13 cellular contexts compared by ENCODE assay signal in the genomic region with DNA sequence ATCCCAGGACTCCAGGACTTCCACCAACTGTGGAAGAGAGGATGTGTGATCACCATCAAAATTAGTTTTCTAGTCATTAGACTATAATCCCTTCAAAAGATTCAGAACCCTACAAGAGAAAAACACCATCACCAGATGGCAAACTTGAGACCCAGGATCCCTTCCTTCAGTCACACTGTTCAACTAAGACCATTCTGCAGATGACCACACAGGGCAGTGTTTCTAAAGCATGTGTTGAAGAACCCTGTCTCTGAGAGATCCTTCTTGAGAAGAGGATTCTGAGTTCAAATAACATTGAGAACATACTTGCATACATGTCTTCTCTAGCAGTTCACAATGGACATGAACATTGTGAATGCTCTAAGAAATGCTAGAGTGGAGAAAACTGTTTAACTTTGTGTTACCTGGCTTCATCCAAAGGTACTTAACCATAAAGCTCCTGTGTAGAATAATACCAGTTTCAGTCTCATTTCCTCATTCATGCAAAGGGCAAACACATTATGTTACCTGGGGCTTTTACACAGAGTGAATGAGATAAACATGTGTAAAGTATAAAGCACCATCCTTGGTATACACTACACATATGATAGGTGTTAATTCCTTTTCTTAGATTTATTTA. TPM values are rescaled to one million over a fixed set of nuclear protein-coding genes. Genes with fewer than 3 reads are reported as not detected.
DNase-seq lines count a peak whose midpoint lies in the region; ATAC-seq and TF ChIP-seq lines count a peak whose summit lies in the region.
"Had no signal": no experiment of that assay in that cellular context is flagged by ENCODE, and none has a peak within 500 bp of the region (broad histone marks: within the 10 kb centered on the region; RNA-seq: fewer than 3 reads in every experiment).

No MANE protein-coding gene starts in this region.

- peaks cover 12% of the 10 kb centered on the region for H3K79me2 ChIP-seq in hepatocyte

- DNase-seq in WERI-Rb-1: no peak
- no peak for DNase-seq in hepatocyte (ENCODE audit: low spot score)
- DNase-seq in stimulated activated CD4-positive, alpha-beta T cell treated with anti-CD3 and anti-CD28 coated beads, Interleukin-15, amount 100 ng/mL, for 24 hours: no peak
- no peak for DNase-seq in midbrain (lab: John Stamatoyannopoulos, UW)
- DNase-seq in NCI-H345 (lab: John Stamatoyannopoulos, UW): no peak
- DNase-seq: activated CD4-positive, CD25-positive, alpha-beta regulatory T cell treated with anti-CD3 and anti-CD28 coated beads, Interleukin-2, amount 50 U/mL, for 72 hours; activated naive CD8-positive, alpha-beta T cell treated with anti-CD3 and anti-CD28 coated beads for 36 hours; NCI-H1105 treated with DMSO at 0.1 percent for 48 hours; posterior cingulate gyrus had no signal

- ATAC-seq in GM18508 (IDR thresholded peaks at IDR 0.05; ENCODE audit: insufficient read depth, unreplicated experiment) (peak; percentile 73), GM21423 (IDR thresholded peaks at IDR 0.05; ENCODE audit: unreplicated experiment) (peak; percentile 83), HG03066 (IDR thresholded peaks at IDR 0.05; ENCODE audit: low read depth, unreplicated experiment) (peak; percentile 68)

- TF ChIP-seq CTCF in WERI-Rb-1 (IDR thresholded peaks at IDR 0.05; ENCODE audit: low read depth, low read length): 0 out of 2 replicates have a peak, but pooled peaks have one; percentile 9
- TF ChIP-seq CTCF in hepatocyte (IDR thresholded peaks at IDR 0.05; ENCODE audit: poor library complexity): no peak

- no peaks in the 10 kb centered on the region for H3K9me3 ChIP-seq in WERI-Rb-1 (ENCODE audit: severe bottlenecking)
- H3K9me3 ChIP-seq in hepatocyte (ENCODE audit: low read depth): no peaks in the 10 kb centered on the region

- H3K4me1 ChIP-seq in hepatocyte (ENCODE audit: insufficient read depth): peaks cover 12% of the 10 kb centered on the region

- H3K9me2 ChIP-seq in hepatocyte (replicated peaks; ENCODE audit: insufficient read depth): no peaks in the 10 kb centered on the region

- H3K4me2 ChIP-seq in hepatocyte: no peak overlapping the region

- no peaks in the 10 kb centered on the region for H3K36me3 ChIP-seq in WERI-Rb-1
- no peaks in the 10 kb centered on the region for H3K36me3 ChIP-seq in hepatocyte (replicated peaks; ENCODE audit: insufficient read depth, low read depth)

- H3K4me3 ChIP-seq in WERI-Rb-1 (ENCODE audit: low read depth, low read length) (no peak overlapping the region), hepatocyte (no peak overlapping the region)

- H3K27ac ChIP-seq in WERI-Rb-1 (no peak overlapping the region), hepatocyte (no peak overlapping the region)

- H3K27me3 ChIP-seq in WERI-Rb-1 (ENCODE audit: insufficient read depth, low read depth, severe bottlenecking): no peaks in the 10 kb centered on the region
- no peaks in the 10 kb centered on the region for H3K27me3 ChIP-seq in hepatocyte

- no peak overlapping the region for H2AFZ ChIP-seq in hepatocyte

- H4K20me1 ChIP-seq in hepatocyte (ENCODE audit: insufficient read depth, poor library complexity, severe bottlenecking): no peaks in the 10 kb centered on the region

RNA-seq across cellular contexts. Expression of gene ADGRG7, which starts 2.4 kb away (rescaled TPM):
- total RNA-seq in hepatocyte: 33.3 and 34.1 TPM in 2 replicates
- 2.5 and 4.9 TPM in 2 replicates for polyA plus RNA-seq in hepatocyte
- total RNA-seq: activated naive CD8-positive, alpha-beta T cell treated with anti-CD3 and anti-CD28 coated beads for 36 hours; kidney epithelial cell had no signal
